ENCODE assay signal across 8 cellular contexts in genomic region chr1:2194898-2195673, GRCh38.
DNase-seq lines count a peak whose midpoint lies in the region; ATAC-seq lines count a peak whose summit lies in the region.

No MANE protein-coding gene starts in this region.

- peak in 13 of 14 donors; percentile 58 to 93 (median 86) for DNase-seq in C1 segment of cervical spinal cord (lab: John Stamatoyannopoulos, UW)
- peak; percentile 32 for DNase-seq in NCI-H748 treated with DMSO at 0.1 percent for 48 hours (lab: John Stamatoyannopoulos, UW)
- peak; percentile 62 to 80 for DNase-seq in activated CD8-positive, alpha-beta memory T cell treated with anti-CD3 and anti-CD28 coated beads for 1 hour (ENCODE audit: extremely low read depth in 1 of 2, low read depth in 1 of 2)
- DNase-seq in effector CD8-positive, alpha-beta T cell (lab: John Stamatoyannopoulos, UW) = peak; percentile 74
- peak; percentile 84 to 91 for DNase-seq in memory B cell (ENCODE audit: low spot score in 2 of 2)
- peak; percentile 81 for DNase-seq in stimulated activated CD8-positive, alpha-beta memory T cell treated with anti-CD3 and anti-CD28 coated beads, Interleukin-12 subunit alpha, Interleukin-12 subunit beta, amount 100 ng/mL, for 4 hours (ENCODE audit: low read depth)

- H3K4me3 Mint-ChIP-seq in memory B cell = peak overlapping the region; percentile 86

- H3K27ac Mint-ChIP-seq in memory B cell = peak overlapping the region; percentile 87

- H3K36me3 Mint-ChIP-seq in memory B cell = no peaks in the 10 kb centered on the region

- no peaks in the 10 kb centered on the region for H3K9me3 Mint-ChIP-seq in memory B cell

- peaks cover 23% of the 10 kb centered on the region for H3K4me1 Mint-ChIP-seq in memory B cell

- ATAC-seq in GM19328 (IDR thresholded peaks at IDR 0.05; ENCODE audit: unreplicated experiment) = peak; percentile 53
- ATAC-seq in HG03460 (IDR thresholded peaks at IDR 0.05; ENCODE audit: unreplicated experiment) = peak; percentile 63
- ATAC-seq in memory B cell (ENCODE audit: low read depth) = peak; percentile 77

- H3K27me3 Mint-ChIP-seq in memory B cell = no peaks in the 10 kb centered on the region

Comparison
In these comparisons a context has a peak if more than half of its experiments do, and no peak if none do; other contexts are left out.
1. Peak in every context shown above with its lines: DNase-seq and ATAC-seq.
2. DNase-seq: peak in every context shown above with its lines; median percentile 88 in memory B cell; 86 in C1 segment of cervical spinal cord; 81 in stimulated activated CD8-positive, alpha-beta memory T cell treated with anti-CD3 and anti-CD28 coated beads, Interleukin-12 subunit alpha, Interleukin-12 subunit beta, amount 100 ng/mL, for 4 hours; 74 in effector CD8-positive, alpha-beta T cell; 71 in activated CD8-positive, alpha-beta memory T cell treated with anti-CD3 and anti-CD28 coated beads for 1 hour; 32 in NCI-H748 treated with DMSO at 0.1 percent for 48 hours.